8 cellular contexts compared by ENCODE assay signal in genomic region chr5:96957125-96958041, GRCh38. TPM values are rescaled to one million over a fixed set of nuclear protein-coding genes. Genes with fewer than 3 reads are reported as not detected.
DNase-seq lines count a peak whose midpoint lies in the region; ATAC-seq and TF ChIP-seq lines count a peak whose summit lies in the region.

No MANE protein-coding gene starts in this region.

- H3K9me3 Mint-ChIP-seq in activated CD4-positive, alpha-beta T cell treated with anti-CD3 and anti-CD28 coated beads, Interleukin-2, amount 10 ng/mL, durations not matched to agents 24 days and 14 days = peaks cover 3% of the 10 kb centered on the region

- no peaks in the 10 kb centered on the region for H3K27me3 Mint-ChIP-seq in activated CD4-positive, alpha-beta T cell treated with anti-CD3 and anti-CD28 coated beads, Interleukin-2, amount 10 ng/mL, durations not matched to agents 24 days and 14 days

- no peaks in the 10 kb centered on the region for H3K27me3 ChIP-seq in Peyer's patch

- TF ChIP-seq POLR2A in Peyer's patch (IDR thresholded peaks at IDR 0.05) = no peak

- in situ Hi-C loops in GM13976 (cut with MboI; ENCODE audit: low sequenced_read_pairs, unreplicated experiment) = no loop called here

- H3K27ac Mint-ChIP-seq in activated CD4-positive, alpha-beta T cell treated with anti-CD3 and anti-CD28 coated beads, Interleukin-2, amount 10 ng/mL, durations not matched to agents 24 days and 14 days = peak overlapping the region; percentile 84

- peaks cover 61% of the 10 kb centered on the region for H3K4me1 Mint-ChIP-seq in activated CD4-positive, alpha-beta T cell treated with anti-CD3 and anti-CD28 coated beads, Interleukin-2, amount 10 ng/mL, durations not matched to agents 24 days and 14 days

- intact Hi-C loops in activated CD4-positive, alpha-beta T cell treated with anti-CD3 and anti-CD28 coated beads, Interleukin-2, amount 10 ng/mL, durations not matched to agents 24 days and 14 days (cut with micrococcal nuclease) = loop anchor here (1.0 to 2.0 kb wide), 3 partner anchors 15 to 61 kb away; no protein-coding TSS in a partner anchor

- no peaks in the 10 kb centered on the region for H3K9me3 ChIP-seq in Peyer's patch

- peak overlapping the region in 3 of 4 donors; percentile 2 to 65 (median 29) for H3K27ac ChIP-seq in Peyer's patch

- H3K36me3 ChIP-seq in Peyer's patch = no peaks in the 10 kb centered on the region

- peak; percentile 54 for ATAC-seq in HG02642 (IDR thresholded peaks at IDR 0.05; ENCODE audit: poor library complexity, unreplicated experiment)

- H3K4me3 Mint-ChIP-seq in activated CD4-positive, alpha-beta T cell treated with anti-CD3 and anti-CD28 coated beads, Interleukin-2, amount 10 ng/mL, durations not matched to agents 24 days and 14 days = peak overlapping the region; percentile 58

- DNase-seq in activated CD4-positive, alpha-beta T cell treated with anti-CD3 and anti-CD28 coated beads, Interleukin-2, amount 10 ng/mL, durations not matched to agents 24 days and 14 days = no peak
- no peak for DNase-seq in activated CD4-positive, alpha-beta T cell treated with anti-CD3 and anti-CD28 coated beads, Interleukin-2, amount 50 U/mL, for 4 hours
- no peak for DNase-seq in Peyer's patch
- DNase-seq in stimulated activated CD4-positive, alpha-beta T cell treated with anti-CD3 and anti-CD28 coated beads, Interleukin-4, amount 100 ng/mL, for 24 hours = peak; percentile 56
- DNase-seq in NCI-H2196 (lab: John Stamatoyannopoulos, UW; ENCODE audit: unreplicated experiment) = no peak
- no peak for DNase-seq in GM13976 (ENCODE audit: low spot score)
- DNase-seq in activated gamma-delta T cell treated with Interleukin-2 at 50 U/mL for 16 hours = no peak

- H3K36me3 Mint-ChIP-seq in activated CD4-positive, alpha-beta T cell treated with anti-CD3 and anti-CD28 coated beads, Interleukin-2, amount 10 ng/mL, durations not matched to agents 24 days and 14 days (ENCODE audit: low read depth) = peaks cover 15% of the 10 kb centered on the region

- no peak overlapping the region for H3K4me3 ChIP-seq in Peyer's patch

- no peak for TF ChIP-seq CTCF in Peyer's patch (IDR thresholded peaks at IDR 0.05)
- TF ChIP-seq CTCF in GM13976 (IDR thresholded peaks at IDR 0.05; ENCODE audit: borderline replicate concordance, control extremely low read depth, extremely low read depth, insufficient read depth, missing control alignments) = no peak

- H3K4me1 ChIP-seq in Peyer's patch = peaks cover 0 to 16% (median 5%) of the 10 kb centered on the region in 4 donors

RNA-seq across cellular contexts. Expression of gene LNPEP, which starts 21.5 kb away (rescaled TPM):
- total RNA-seq in activated CD4-positive, alpha-beta T cell treated with anti-CD3 and anti-CD28 coated beads, Interleukin-2, amount 10 ng/mL, durations not matched to agents 24 days and 14 days = 38.2 and 39.4 TPM in 2 replicates
- 10 to 100 TPM; 28.9 to 64.4 (median 38.5) TPM for total RNA-seq in Peyer's patch
